Comparison of ENCODE assay signal across 9 cellular contexts in the genomic region with DNA sequence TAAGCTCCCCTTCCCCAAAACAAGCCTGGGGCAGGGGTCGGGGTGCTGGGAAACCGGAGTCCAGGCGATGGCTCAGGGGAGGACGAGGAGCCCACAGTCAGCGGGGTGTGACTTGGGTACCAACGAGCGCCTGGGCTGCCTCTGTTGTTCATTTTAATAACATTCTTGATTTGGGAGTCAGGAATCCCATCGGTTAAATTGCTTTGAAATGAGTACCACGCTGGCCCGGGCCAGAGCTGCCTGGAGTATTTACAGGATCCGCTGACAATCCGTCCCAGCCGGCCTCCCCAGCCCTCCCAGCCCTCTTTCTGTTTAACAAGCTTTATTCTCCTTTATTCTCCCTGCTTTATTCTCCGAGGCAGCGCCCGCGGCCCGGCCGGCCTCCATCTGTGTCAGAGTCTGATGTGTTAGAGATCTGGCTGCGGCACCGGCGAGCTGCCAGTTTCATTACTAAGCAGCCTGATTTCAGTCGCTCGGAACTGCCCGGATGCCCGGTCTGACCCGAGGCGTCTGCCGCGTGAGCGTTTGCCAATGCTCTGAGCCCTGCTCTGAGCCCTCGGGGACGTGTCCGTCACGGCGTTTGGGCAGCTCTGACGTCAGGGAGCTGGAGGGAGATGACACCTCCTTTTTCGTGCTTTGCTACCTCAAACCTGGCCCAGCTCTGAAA. TPM values are rescaled to one million over a fixed set of nuclear protein-coding genes. Genes with fewer than 3 reads are reported as not detected.
DNase-seq lines count a peak whose midpoint lies in the region; ATAC-seq and TF ChIP-seq lines count a peak whose summit lies in the region.
"Had no signal": no experiment of that assay in that cellular context is flagged by ENCODE, and none has a peak within 500 bp of the region (broad histone marks: within the 10 kb centered on the region; RNA-seq: fewer than 3 reads in every experiment).

No MANE protein-coding gene starts in this region.

- CTCF ChIA-PET in Panc1 (lab: Charles Lee), result interaction anchor here (0.7 kb wide), 1 partner anchor 115 kb away, joined by 3 read pairs; no protein-coding TSS in a partner anchor

- no peaks in the 10 kb centered on the region for H4K20me1 ChIP-seq in osteoblast (ENCODE audit: insufficient read depth, low read length)

- H3K4me1 ChIP-seq in Panc1 (ENCODE audit: control insufficient read depth, insufficient read depth, low read length) (0 out of 2 replicates have a peak, but pooled peaks cover 4% of the 10 kb centered on the region), esophagus squamous epithelium (peaks cover 0 to 16% (median 8%) of the 10 kb centered on the region in 3 donors), osteoblast (ENCODE audit: insufficient read depth, low read length) (no peaks in the 10 kb centered on the region)

- TF ChIP-seq CTCF in Panc1 (IDR thresholded peaks at IDR 0.05) (no peak), esophagus squamous epithelium (IDR thresholded peaks at IDR 0.05) (no peak), osteoblast (IDR thresholded peaks at IDR 0.05; ENCODE audit: extremely low read depth, low read depth, low read length) (no peak)

- no peaks in the 10 kb centered on the region for H3K36me3 Mint-ChIP-seq in naive thymus-derived CD8-positive, alpha-beta T cell

- H3K36me3 ChIP-seq in Panc1 (ENCODE audit: control insufficient read depth, insufficient read depth, low read length) (no peaks in the 10 kb centered on the region), esophagus squamous epithelium (no peaks in the 10 kb centered on the region), osteoblast (ENCODE audit: insufficient read depth, low read length) (no peaks in the 10 kb centered on the region)

- no peak overlapping the region for H3K4me3 Mint-ChIP-seq in naive thymus-derived CD8-positive, alpha-beta T cell

- H3K4me2 ChIP-seq in osteoblast (ENCODE audit: insufficient read depth, low read length), result peak overlapping the region; percentile 57

- peak; percentile 81 for ATAC-seq in Panc1
- ATAC-seq in naive thymus-derived CD8-positive, alpha-beta T cell, result no peak
- ATAC-seq in GM18498 (IDR thresholded peaks at IDR 0.05; ENCODE audit: unreplicated experiment), result no peak
- no peak for ATAC-seq in activated CD4-positive, CD25-positive, alpha-beta regulatory T cell treated with anti-CD3 and anti-CD28 coated beads, Interleukin-2, amount 50 U/mL, for 24 hours

- DNase-seq in COLO829 (ENCODE audit: low spot score), result peak; percentile 38
- DNase-seq in Panc1 (ENCODE audit: low read depth, low spot score), result no peak
- DNase-seq in esophagus squamous epithelium (lab: John Stamatoyannopoulos, UW), result no peak
- DNase-seq in osteoblast (ENCODE audit: insufficient read length, low spot score, missing footprints), result peak; percentile 96
- no peak for DNase-seq in NCI-H748 treated with DMSO at 0.1 percent for 48 hours (lab: John Stamatoyannopoulos, UW)
- DNase-seq in naive thymus-derived CD8-positive, alpha-beta T cell, result no peak

- no peaks in the 10 kb centered on the region for H3K9me3 Mint-ChIP-seq in naive thymus-derived CD8-positive, alpha-beta T cell

- peak overlapping the region; percentile 70 for H2AFZ ChIP-seq in osteoblast (ENCODE audit: low read length)

- H3K4me3 ChIP-seq in Panc1 (ENCODE audit: low read depth in 2 of 2, low read length in 2 of 2) (peak overlapping the region in 1 of 2 experiments; percentile 32; a peak in 2 of 4 replicates), esophagus squamous epithelium (peak overlapping the region in 3 of 4 donors; percentile 8 to 49 (median 11)), osteoblast (ENCODE audit: insufficient read depth, low read length) (peak overlapping the region; percentile 4)

- intact Hi-C loops in Panc1 (cut with micrococcal nuclease; ENCODE audit: unreplicated experiment), result no loop called here
- intact Hi-C loops in esophagus squamous epithelium (cut with DNase I), result no loop called here

- no peak for TF ChIP-seq POLR2A in esophagus squamous epithelium (IDR thresholded peaks at IDR 0.05)

- H3K4me1 Mint-ChIP-seq in naive thymus-derived CD8-positive, alpha-beta T cell, result peaks cover 0 to 3% (median 0%) of the 10 kb centered on the region in 4 donors

- H3K9me3 ChIP-seq in Panc1 (ENCODE audit: control insufficient read depth, insufficient read depth, low read depth, low read length) (no peaks in the 10 kb centered on the region), esophagus squamous epithelium (no peaks in the 10 kb centered on the region), osteoblast (ENCODE audit: low read depth, low read length) (no peaks in the 10 kb centered on the region)

- H3K27ac ChIP-seq in Panc1 (ENCODE audit: low read length) (no peak overlapping the region), esophagus squamous epithelium (peak overlapping the region in 2 of 4 donors; percentile 6 to 44), osteoblast (ENCODE audit: low read depth, low read length) (peak overlapping the region; percentile 80)

- POLR2A ChIA-PET in Panc1 (lab: Charles Lee), result no interaction called here
- POLR2A ChIA-PET in naive thymus-derived CD8-positive, alpha-beta T cell (lab: Charles Lee), result no interaction called here

- no peaks in the 10 kb centered on the region for H3K27me3 ChIP-seq in Panc1 (ENCODE audit: control insufficient read depth, insufficient read depth, low read length)
- peaks cover 0 to 66% (median 0%) of the 10 kb centered on the region in 4 donors for H3K27me3 ChIP-seq in esophagus squamous epithelium
- H3K27me3 ChIP-seq in osteoblast (ENCODE audit: insufficient read depth, low read length), result peaks cover 6% of the 10 kb centered on the region

- WGBS in esophagus squamous epithelium, 2 donors, result 30 to 31% methylated on average over 12 to 22 of the region's 38 CpGs

- no peak overlapping the region for H3K27ac Mint-ChIP-seq in naive thymus-derived CD8-positive, alpha-beta T cell

- H3K79me2 ChIP-seq in osteoblast (ENCODE audit: insufficient read depth, low read length), result no peaks in the 10 kb centered on the region

- BruUV-seq in Panc1 (replicated peaks; lab: Mats Ljungman, UMichigan), result no TSS peak

- in situ Hi-C loops in Panc1 (cut with HindIII; ENCODE audit: low pct_unique_long_range_greater_than_20kb, low sequenced_read_pairs), result no loop called here

- H3K27me3 Mint-ChIP-seq in naive thymus-derived CD8-positive, alpha-beta T cell, result no peaks in the 10 kb centered on the region

RNA-seq across cellular contexts. Expression of a gene that starts 16.5 kb away (rescaled TPM):
- not detected for total RNA-seq in Panc1 (2021; ENCODE audit: unreplicated experiment)
- polyA plus RNA-seq in Panc1 (2012; ENCODE audit: insufficient read length), result 0.13 TPM
- under 1 TPM in 1 of 4 donors, not detected in 3; 0.18 TPM for total RNA-seq in esophagus squamous epithelium
- total RNA-seq in osteoblast, result not detected in 2 replicates
- not detected for total RNA-seq in naive thymus-derived CD8-positive, alpha-beta T cell
- not detected for polyA plus RNA-seq in naive thymus-derived CD8-positive, alpha-beta T cell
- total RNA-seq: temporal lobe had no signal

RNA-seq across cellular contexts. Expression of a gene that starts 26.0 kb away (rescaled TPM):
- total RNA-seq in Panc1 (2021; ENCODE audit: unreplicated experiment) (16.3 TPM), esophagus squamous epithelium (not detected), osteoblast (5.1 and 5.3 TPM in 2 replicates)
- polyA plus RNA-seq in Panc1 (2012; ENCODE audit: insufficient read length), result 16.6 TPM
- total RNA-seq in naive thymus-derived CD8-positive, alpha-beta T cell, result not detected
- not detected for polyA plus RNA-seq in naive thymus-derived CD8-positive, alpha-beta T cell

Comparison
In these comparisons a context has a peak if more than half of its experiments do, and no peak if none do; other contexts are left out.
1. DNase-seq: peak in COLO829 (single experiment) and osteoblast (single experiment); none in Panc1 (single experiment), esophagus squamous epithelium (single experiment), NCI-H748 treated with DMSO at 0.1 percent for 48 hours (single experiment) and naive thymus-derived CD8-positive, alpha-beta T cell (0 of 10).